ENCODE assay signal across 2 cellular contexts in the genomic region with DNA sequence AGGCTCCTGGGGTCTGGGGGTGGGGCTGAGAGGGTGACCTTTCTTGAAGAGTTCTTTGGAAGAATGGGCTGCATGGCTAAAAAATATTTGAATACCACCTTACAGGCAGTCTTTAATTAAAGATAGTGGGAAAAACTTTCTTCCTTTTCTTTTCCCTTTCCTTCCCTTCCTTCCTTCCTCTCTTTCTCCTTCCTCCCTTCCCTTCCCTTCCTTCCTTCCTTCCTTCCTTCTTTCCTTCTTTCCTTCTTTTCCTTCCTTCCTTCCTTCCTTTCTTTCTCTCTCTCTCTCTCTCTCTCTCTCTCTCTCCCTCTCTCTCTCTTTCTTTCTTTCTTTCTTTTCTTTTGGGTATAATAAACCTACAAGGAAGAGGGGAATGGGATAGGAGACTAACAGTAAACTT.
TF ChIP-seq lines count a peak whose summit lies in the region.

No MANE protein-coding gene starts in this region.

TF ChIP-seq in K562, 482 proteins besides CTCF, POLR2A, EP300 and RAD21:
- TF ChIP-seq, protein P1, sequence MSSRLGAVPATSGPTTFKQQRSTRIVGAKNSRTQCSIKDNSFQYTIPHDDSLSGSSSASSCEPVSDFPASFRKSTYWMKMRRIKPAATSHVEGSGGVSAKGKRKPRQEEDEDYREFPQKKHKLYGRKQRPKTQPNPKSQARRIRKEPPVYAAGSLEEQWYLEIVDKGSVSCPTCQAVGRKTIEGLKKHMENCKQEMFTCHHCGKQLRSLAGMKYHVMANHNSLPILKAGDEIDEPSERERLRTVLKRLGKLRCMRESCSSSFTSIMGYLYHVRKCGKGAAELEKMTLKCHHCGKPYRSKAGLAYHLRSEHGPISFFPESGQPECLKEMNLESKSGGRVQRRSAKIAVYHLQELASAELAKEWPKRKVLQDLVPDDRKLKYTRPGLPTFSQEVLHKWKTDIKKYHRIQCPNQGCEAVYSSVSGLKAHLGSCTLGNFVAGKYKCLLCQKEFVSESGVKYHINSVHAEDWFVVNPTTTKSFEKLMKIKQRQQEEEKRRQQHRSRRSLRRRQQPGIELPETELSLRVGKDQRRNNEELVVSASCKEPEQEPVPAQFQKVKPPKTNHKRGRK (tag; IDR thresholded peaks at IDR 0.05) = peak; percentile 74
- no peak for TF ChIP-seq ZNF184 (CRISPR knock-in tag; IDR thresholded peaks at IDR 0.05)
TF ChIP-seq in K562: peak in this region for 1.

TF ChIP-seq in SK-N-SH, 30 proteins besides CTCF, POLR2A, EP300 and RAD21 (continued from another document):
- TF ChIP-seq SIN3A (IDR thresholded peaks at IDR 0.05; ENCODE audit: borderline replicate concordance, low read depth, low read length) (no peak), GATA2 (CRISPR knock-in tag; IDR thresholded peaks at IDR 0.05) (no peak), FOSL2 (IDR thresholded peaks at IDR 0.05; ENCODE audit: borderline replicate concordance, low read depth) (no peak), GABPA (IDR thresholded peaks at IDR 0.05; ENCODE audit: low read depth) (no peak), YY1 (IDR thresholded peaks at IDR 0.05; ENCODE audit: low read depth) (no peak), MXI1 (IDR thresholded peaks at IDR 0.05; ENCODE audit: low read depth, low read length) (no peak), TAF1 (IDR thresholded peaks at IDR 0.05; ENCODE audit: borderline replicate concordance, low read depth, low read length) (no peak), CHD2 (IDR thresholded peaks at IDR 0.05; ENCODE audit: low read length, partially characterized antibody) (no peak), NFIC (IDR thresholded peaks at IDR 0.05; ENCODE audit: borderline replicate concordance) (no peak)
- TF ChIP-seq, protein P2, sequence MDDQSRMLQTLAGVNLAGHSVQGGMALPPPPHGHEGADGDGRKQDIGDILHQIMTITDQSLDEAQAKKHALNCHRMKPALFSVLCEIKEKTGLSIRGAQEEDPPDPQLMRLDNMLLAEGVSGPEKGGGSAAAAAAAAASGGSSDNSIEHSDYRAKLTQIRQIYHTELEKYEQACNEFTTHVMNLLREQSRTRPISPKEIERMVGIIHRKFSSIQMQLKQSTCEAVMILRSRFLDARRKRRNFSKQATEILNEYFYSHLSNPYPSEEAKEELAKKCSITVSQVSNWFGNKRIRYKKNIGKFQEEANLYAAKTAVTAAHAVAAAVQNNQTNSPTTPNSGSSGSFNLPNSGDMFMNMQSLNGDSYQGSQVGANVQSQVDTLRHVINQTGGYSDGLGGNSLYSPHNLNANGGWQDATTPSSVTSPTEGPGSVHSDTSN (IDR thresholded peaks at IDR 0.05) = no peak
- TF ChIP-seq, protein P3, sequence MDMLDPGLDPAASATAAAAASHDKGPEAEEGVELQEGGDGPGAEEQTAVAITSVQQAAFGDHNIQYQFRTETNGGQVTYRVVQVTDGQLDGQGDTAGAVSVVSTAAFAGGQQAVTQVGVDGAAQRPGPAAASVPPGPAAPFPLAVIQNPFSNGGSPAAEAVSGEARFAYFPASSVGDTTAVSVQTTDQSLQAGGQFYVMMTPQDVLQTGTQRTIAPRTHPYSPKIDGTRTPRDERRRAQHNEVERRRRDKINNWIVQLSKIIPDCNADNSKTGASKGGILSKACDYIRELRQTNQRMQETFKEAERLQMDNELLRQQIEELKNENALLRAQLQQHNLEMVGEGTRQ (IDR thresholded peaks at IDR 0.05; ENCODE audit: borderline replicate concordance, low read depth, low read length) = no peak
- TF ChIP-seq, protein P4, sequence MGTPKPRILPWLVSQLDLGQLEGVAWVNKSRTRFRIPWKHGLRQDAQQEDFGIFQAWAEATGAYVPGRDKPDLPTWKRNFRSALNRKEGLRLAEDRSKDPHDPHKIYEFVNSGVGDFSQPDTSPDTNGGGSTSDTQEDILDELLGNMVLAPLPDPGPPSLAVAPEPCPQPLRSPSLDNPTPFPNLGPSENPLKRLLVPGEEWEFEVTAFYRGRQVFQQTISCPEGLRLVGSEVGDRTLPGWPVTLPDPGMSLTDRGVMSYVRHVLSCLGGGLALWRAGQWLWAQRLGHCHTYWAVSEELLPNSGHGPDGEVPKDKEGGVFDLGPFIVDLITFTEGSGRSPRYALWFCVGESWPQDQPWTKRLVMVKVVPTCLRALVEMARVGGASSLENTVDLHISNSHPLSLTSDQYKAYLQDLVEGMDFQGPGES (IDR thresholded peaks at IDR 0.05; ENCODE audit: low read depth, low read length) = no peak
- TF ChIP-seq, protein P5, sequence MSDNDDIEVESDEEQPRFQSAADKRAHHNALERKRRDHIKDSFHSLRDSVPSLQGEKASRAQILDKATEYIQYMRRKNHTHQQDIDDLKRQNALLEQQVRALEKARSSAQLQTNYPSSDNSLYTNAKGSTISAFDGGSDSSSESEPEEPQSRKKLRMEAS (IDR thresholded peaks at IDR 0.05; ENCODE audit: low read depth) = no peak
- TF ChIP-seq, protein P6, sequence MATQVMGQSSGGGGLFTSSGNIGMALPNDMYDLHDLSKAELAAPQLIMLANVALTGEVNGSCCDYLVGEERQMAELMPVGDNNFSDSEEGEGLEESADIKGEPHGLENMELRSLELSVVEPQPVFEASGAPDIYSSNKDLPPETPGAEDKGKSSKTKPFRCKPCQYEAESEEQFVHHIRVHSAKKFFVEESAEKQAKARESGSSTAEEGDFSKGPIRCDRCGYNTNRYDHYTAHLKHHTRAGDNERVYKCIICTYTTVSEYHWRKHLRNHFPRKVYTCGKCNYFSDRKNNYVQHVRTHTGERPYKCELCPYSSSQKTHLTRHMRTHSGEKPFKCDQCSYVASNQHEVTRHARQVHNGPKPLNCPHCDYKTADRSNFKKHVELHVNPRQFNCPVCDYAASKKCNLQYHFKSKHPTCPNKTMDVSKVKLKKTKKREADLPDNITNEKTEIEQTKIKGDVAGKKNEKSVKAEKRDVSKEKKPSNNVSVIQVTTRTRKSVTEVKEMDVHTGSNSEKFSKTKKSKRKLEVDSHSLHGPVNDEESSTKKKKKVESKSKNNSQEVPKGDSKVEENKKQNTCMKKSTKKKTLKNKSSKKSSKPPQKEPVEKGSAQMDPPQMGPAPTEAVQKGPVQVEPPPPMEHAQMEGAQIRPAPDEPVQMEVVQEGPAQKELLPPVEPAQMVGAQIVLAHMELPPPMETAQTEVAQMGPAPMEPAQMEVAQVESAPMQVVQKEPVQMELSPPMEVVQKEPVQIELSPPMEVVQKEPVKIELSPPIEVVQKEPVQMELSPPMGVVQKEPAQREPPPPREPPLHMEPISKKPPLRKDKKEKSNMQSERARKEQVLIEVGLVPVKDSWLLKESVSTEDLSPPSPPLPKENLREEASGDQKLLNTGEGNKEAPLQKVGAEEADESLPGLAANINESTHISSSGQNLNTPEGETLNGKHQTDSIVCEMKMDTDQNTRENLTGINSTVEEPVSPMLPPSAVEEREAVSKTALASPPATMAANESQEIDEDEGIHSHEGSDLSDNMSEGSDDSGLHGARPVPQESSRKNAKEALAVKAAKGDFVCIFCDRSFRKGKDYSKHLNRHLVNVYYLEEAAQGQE (IDR thresholded peaks at IDR 0.05; ENCODE audit: low read depth, low read length) = no peak
- TF ChIP-seq, protein P7, sequence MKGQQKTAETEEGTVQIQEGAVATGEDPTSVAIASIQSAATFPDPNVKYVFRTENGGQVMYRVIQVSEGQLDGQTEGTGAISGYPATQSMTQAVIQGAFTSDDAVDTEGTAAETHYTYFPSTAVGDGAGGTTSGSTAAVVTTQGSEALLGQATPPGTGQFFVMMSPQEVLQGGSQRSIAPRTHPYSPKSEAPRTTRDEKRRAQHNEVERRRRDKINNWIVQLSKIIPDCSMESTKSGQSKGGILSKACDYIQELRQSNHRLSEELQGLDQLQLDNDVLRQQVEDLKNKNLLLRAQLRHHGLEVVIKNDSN (IDR thresholded peaks at IDR 0.05; ENCODE audit: borderline replicate concordance, low read depth) = no peak
